Comparison of ENCODE assay signal across 32 cellular contexts in the genomic region with DNA sequence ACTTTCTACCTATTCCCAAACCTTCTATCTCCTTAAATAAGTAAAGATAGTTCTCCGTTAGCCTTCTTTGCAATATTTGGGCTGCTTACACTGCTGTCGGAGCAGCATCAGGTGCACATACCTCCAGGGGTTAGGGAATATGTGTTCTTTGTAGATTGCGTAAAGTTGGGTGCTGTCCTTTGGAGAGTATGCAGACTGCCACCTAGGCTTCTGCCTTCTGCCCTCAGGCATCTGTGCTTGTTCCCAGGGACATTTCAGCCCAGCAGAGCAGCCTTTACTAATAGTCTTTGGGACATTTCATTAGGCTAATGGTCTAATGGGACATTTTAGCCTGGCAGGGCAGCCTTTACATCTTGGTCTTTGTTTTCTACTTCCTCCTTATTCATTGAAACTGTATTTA.
"Had no signal": no experiment of that assay in that cellular context is flagged by ENCODE, and none has a peak within 500 bp of the region (broad histone marks: within the 10 kb centered on the region; RNA-seq: fewer than 3 reads in every experiment).

No MANE protein-coding gene starts in this region.

- H3K27ac Mint-ChIP-seq: activated CD4-positive, alpha-beta memory T cell treated with anti-CD3 and anti-CD28 coated beads for 36 hours; activated CD4-positive, alpha-beta T cell treated with anti-CD3 and anti-CD28 coated beads for 36 hours; activated CD4-positive, alpha-beta T cell treated with anti-CD3 and anti-CD28 coated beads, Interleukin-2, amount 10 ng/mL, durations not matched to agents 7 days and 5 days; activated naive CD4-positive, alpha-beta T cell treated with anti-CD3 and anti-CD28 coated beads, Interleukin-2, amount 10 ng/mL, durations not matched to agents 7 days and 5 days; activated naive CD8-positive, alpha-beta T cell; activated naive CD8-positive, alpha-beta T cell treated with anti-CD3 and anti-CD28 coated beads, Interleukin-2, amount 50 U/mL, for 24 hours; brain; T-helper 1 cell treated with Interleukin-12 subunit alpha and Interleukin-12 subunit beta and Interleukin-4 antibody, amounts not matched to agents 30 μg/mL and 1 μg/mL, for 36 hours; T-helper 2 cell treated with Interferon-gamma antibody and Interleukin-4, amounts not matched to agents 5 μg/mL and 100 μg/mL, for 36 hours had no signal

- H3K27ac ChIP-seq: Peyer's patch, SJSA1 had no signal

- H3K27me3 Mint-ChIP-seq: activated CD4-positive, alpha-beta memory T cell treated with anti-CD3 and anti-CD28 coated beads for 36 hours; activated CD4-positive, alpha-beta T cell treated with anti-CD3 and anti-CD28 coated beads, Interleukin-2, amount 10 ng/mL, durations not matched to agents 7 days and 5 days; activated naive CD4-positive, alpha-beta T cell treated with anti-CD3 and anti-CD28 coated beads, Interleukin-2, amount 10 ng/mL, durations not matched to agents 7 days and 5 days; activated naive CD8-positive, alpha-beta T cell treated with anti-CD3 and anti-CD28 coated beads, Interleukin-2, amount 50 U/mL, for 24 hours; brain had no signal

- H3K9me3 ChIP-seq: Peyer's patch, SJSA1, SK-N-SH had no signal

- H3K36me3 Mint-ChIP-seq: activated CD4-positive, alpha-beta memory T cell treated with anti-CD3 and anti-CD28 coated beads for 36 hours; activated naive CD4-positive, alpha-beta T cell treated with anti-CD3 and anti-CD28 coated beads, Interleukin-2, amount 10 ng/mL, durations not matched to agents 7 days and 5 days; activated naive CD8-positive, alpha-beta T cell; brain had no signal

- H3K4me2 ChIP-seq: SK-N-SH had no signal

- ATAC-seq: activated CD4-positive, alpha-beta T cell treated with anti-CD3 and anti-CD28 coated beads for 36 hours; activated CD4-positive, CD25-positive, alpha-beta regulatory T cell treated with anti-CD3 and anti-CD28 coated beads, Interleukin-2, amount 50 U/mL, for 24 hours; activated naive CD8-positive, alpha-beta T cell treated with anti-CD3 and anti-CD28 coated beads, Interleukin-2, amount 50 U/mL, for 24 hours; PC-3 had no signal

- H3K4me1 Mint-ChIP-seq: activated CD4-positive, alpha-beta T cell treated with anti-CD3 and anti-CD28 coated beads for 36 hours; activated CD4-positive, alpha-beta T cell treated with anti-CD3 and anti-CD28 coated beads, Interleukin-2, amount 10 ng/mL, durations not matched to agents 7 days and 5 days; activated naive CD4-positive, alpha-beta T cell treated with anti-CD3 and anti-CD28 coated beads, Interleukin-2, amount 10 ng/mL, durations not matched to agents 7 days and 5 days; activated naive CD8-positive, alpha-beta T cell treated with anti-CD3 and anti-CD28 coated beads, Interleukin-2, amount 50 U/mL, for 24 hours; brain had no signal

- H3K4me1 ChIP-seq: Peyer's patch, SJSA1 had no signal

- H3K4me3 ChIP-seq: Peyer's patch, SJSA1 had no signal

- H3K36me3 ChIP-seq: Peyer's patch, SJSA1 had no signal

- DNase-seq: activated CD4-positive, alpha-beta memory T cell treated with anti-CD3 and anti-CD28 coated beads for 36 hours; activated CD4-positive, alpha-beta T cell treated with anti-CD3 and anti-CD28 coated beads for 36 hours; activated CD4-positive, alpha-beta T cell treated with anti-CD3 and anti-CD28 coated beads, Interleukin-2, amount 10 ng/mL, durations not matched to agents 7 days and 5 days; activated CD8-positive, alpha-beta memory T cell treated with anti-CD3 and anti-CD28 coated beads, Interleukin-2, amount 50 U/mL, for 48 hours; activated effector memory CD4-positive, alpha-beta T cell treated with Interleukin-2 at 50 U/mL for 16 hours; activated naive CD4-positive, alpha-beta T cell treated with anti-CD3 and anti-CD28 coated beads, Interleukin-2, amount 10 ng/mL, durations not matched to agents 7 days and 5 days; activated naive CD8-positive, alpha-beta T cell treated with anti-CD3 and anti-CD28 coated beads, Interleukin-2, amount 50 U/mL, for 24 hours; activated T-cell treated with anti-CD3 and anti-CD28 coated beads, Interleukin-2, amount 50 U/mL, for 48 hours; anterior cingulate cortex; caudate nucleus; cerebellar nuclear complex; NCI-H1048; NCI-H1105 treated with DMSO at 0.1 percent for 48 hours; NCI-H1436; NCI-H1694; NCI-H1930; NCI-H2081 treated with DMSO at 0.1 percent for 48 hours; NCI-H345; NCI-H524 treated with DMSO at 0.1 percent for 48 hours; NCI-H748 treated with DMSO at 0.1 percent for 48 hours; NK-92 treated with Interleukin-12 subunit alpha and Interleukin-12 subunit beta, amount 100 ng/mL, for 24 hours; PC-3; Peyer's patch; RPMI8226; SHP77 treated with DMSO at 0.1 percent for 48 hours; SK-N-SH had no signal

- H3K27me3 ChIP-seq: Peyer's patch, SJSA1 had no signal

- H3K4me3 Mint-ChIP-seq: activated CD4-positive, alpha-beta memory T cell treated with anti-CD3 and anti-CD28 coated beads for 36 hours; activated CD4-positive, alpha-beta T cell treated with anti-CD3 and anti-CD28 coated beads for 36 hours; activated CD4-positive, alpha-beta T cell treated with anti-CD3 and anti-CD28 coated beads, Interleukin-2, amount 10 ng/mL, durations not matched to agents 7 days and 5 days; activated naive CD4-positive, alpha-beta T cell treated with anti-CD3 and anti-CD28 coated beads, Interleukin-2, amount 10 ng/mL, durations not matched to agents 7 days and 5 days; activated naive CD8-positive, alpha-beta T cell; activated naive CD8-positive, alpha-beta T cell treated with anti-CD3 and anti-CD28 coated beads, Interleukin-2, amount 50 U/mL, for 24 hours; brain; T-helper 1 cell treated with Interleukin-12 subunit alpha and Interleukin-12 subunit beta and Interleukin-4 antibody, amounts not matched to agents 30 μg/mL and 1 μg/mL, for 36 hours; T-helper 2 cell treated with Interferon-gamma antibody and Interleukin-4, amounts not matched to agents 5 μg/mL and 100 μg/mL, for 36 hours had no signal

- H3K9ac ChIP-seq: SK-N-SH had no signal

- H3K9me2 ChIP-seq: SK-N-SH had no signal
